ENCODE assay signal across 13 cellular contexts in genomic region chr5:41770799-41771198, GRCh38.
A peak's percentile ranks its signal among the peaks of the same experiment; 100 is the strongest.
DNase-seq lines count a peak whose midpoint lies in the region; ATAC-seq and TF ChIP-seq lines count a peak whose summit lies in the region.
"Had no signal": no experiment of that assay in that cellular context is flagged by ENCODE, and none has a peak within 500 bp of the region (broad histone marks: within the 10 kb centered on the region; RNA-seq: fewer than 3 reads in every experiment).

No MANE protein-coding gene starts in this region.

- no peak for TF ChIP-seq POLR2A in GM18505 (IDR thresholded peaks at IDR 0.05; ENCODE audit: borderline replicate concordance, extremely low read depth, insufficient read depth, insufficient read length)

- H3K9me3 Mint-ChIP-seq in activated naive CD4-positive, alpha-beta T cell treated with anti-CD3 and anti-CD28 coated beads for 36 hours, result no peaks in the 10 kb centered on the region

- DNase-seq in NCI-H2196 treated with DMSO at 0.1 percent for 48 hours (lab: John Stamatoyannopoulos, UW; ENCODE audit: unreplicated experiment), result no peak
- DNase-seq in activated naive CD4-positive, alpha-beta T cell treated with anti-CD3 and anti-CD28 coated beads for 36 hours, result no peak
- DNase-seq in SIG-M5 (lab: John Stamatoyannopoulos, UW), result no peak
- no peak for DNase-seq in NOMO-1 treated with DMSO at 0.1 percent for 48 hours (lab: John Stamatoyannopoulos, UW; ENCODE audit: unreplicated experiment)
- DNase-seq: aorta; DND-41; mammary epithelial cell; NCI-H2171; stimulated activated CD4-positive, alpha-beta T cell treated with anti-CD3 and anti-CD28 coated beads, Interleukin-2, amount 100 ng/mL, for 48 hours had no signal

- CTCF ChIA-PET in activated naive CD4-positive, alpha-beta T cell treated with anti-CD3 and anti-CD28 coated beads for 36 hours (lab: Charles Lee), result no interaction called here

- intact Hi-C loops in activated naive CD4-positive, alpha-beta T cell treated with anti-CD3 and anti-CD28 coated beads for 36 hours (cut with micrococcal nuclease), result no loop called here

- no peak overlapping the region for H3K27ac Mint-ChIP-seq in activated naive CD4-positive, alpha-beta T cell treated with anti-CD3 and anti-CD28 coated beads for 36 hours

- no peak overlapping the region for H3K4me3 Mint-ChIP-seq in activated naive CD4-positive, alpha-beta T cell treated with anti-CD3 and anti-CD28 coated beads for 36 hours

- H3K36me3 Mint-ChIP-seq in activated naive CD4-positive, alpha-beta T cell treated with anti-CD3 and anti-CD28 coated beads for 36 hours (ENCODE audit: low read depth), result peaks cover 24% of the 10 kb centered on the region

- ATAC-seq in GM18505 (IDR thresholded peaks at IDR 0.05; ENCODE audit: unreplicated experiment), result peak; percentile 85
- ATAC-seq in GM19468 (IDR thresholded peaks at IDR 0.05; ENCODE audit: extremely low read depth, unreplicated experiment), result peak; percentile 83
- peak; percentile 88 for ATAC-seq in HG02884 (IDR thresholded peaks at IDR 0.05; ENCODE audit: unreplicated experiment)
- peak; percentile 81 for ATAC-seq in HG03469 (IDR thresholded peaks at IDR 0.05; ENCODE audit: unreplicated experiment)

- no peaks in the 10 kb centered on the region for H3K27me3 Mint-ChIP-seq in activated naive CD4-positive, alpha-beta T cell treated with anti-CD3 and anti-CD28 coated beads for 36 hours (ENCODE audit: low read depth)

- peaks cover 2% of the 10 kb centered on the region for H3K4me1 Mint-ChIP-seq in activated naive CD4-positive, alpha-beta T cell treated with anti-CD3 and anti-CD28 coated beads for 36 hours (ENCODE audit: low read depth)
